1 cellular context compared by ENCODE assay signal in genomic region chr1:89820423-89821321, GRCh38.
TF ChIP-seq lines count a peak whose summit lies in the region.

TSS of gene LRRC8D (plus strand) at chr1:89821032. CDS start at chr1:89933069, 112,037 bp downstream.

TF ChIP-seq in HepG2, 621 proteins besides CTCF, POLR2A, EP300 and RAD21 (continued from another document and continues in another):
- TF ChIP-seq E2F1 (CRISPR knock-in tag; IDR thresholded peaks at IDR 0.05) = 0 out of 2 replicates have a peak, but pooled peaks have one; percentile 14
- TF ChIP-seq MEF2D (CRISPR knock-in tag; IDR thresholded peaks at IDR 0.05) = no peak
- TF ChIP-seq SP2 (CRISPR knock-in tag; IDR thresholded peaks at IDR 0.05) = no peak; the same call in 1 of the 2 replicates
- no peak for TF ChIP-seq BCLAF1 (IDR thresholded peaks at IDR 0.05)
- no peak for TF ChIP-seq ZNF251 (CRISPR knock-in tag; IDR thresholded peaks at IDR 0.05)
- 0 out of 2 replicates have a peak, but pooled peaks have one; percentile 53 for TF ChIP-seq ZNF691 (CRISPR knock-in tag; IDR thresholded peaks at IDR 0.05; ENCODE audit: borderline replicate concordance, low read depth)
- no peak for TF ChIP-seq SUZ12 (IDR thresholded peaks at IDR 0.05; ENCODE audit: low read depth, low read length)
- TF ChIP-seq ZNF572 (CRISPR knock-in tag; IDR thresholded peaks at IDR 0.05) = no peak
- TF ChIP-seq PAWR (CRISPR knock-in tag; IDR thresholded peaks at IDR 0.05; ENCODE audit: borderline replicate concordance) = no peak
- peak; percentile 97 for TF ChIP-seq ZNF335 (CRISPR knock-in tag; IDR thresholded peaks at IDR 0.05)
- no peak for TF ChIP-seq CSRNP2 (CRISPR knock-in tag; conservative IDR thresholded peaks at IDR 0.05; ENCODE audit: low read depth)
- no peak for TF ChIP-seq THAP11 (CRISPR knock-in tag; IDR thresholded peaks at IDR 0.05)
- TF ChIP-seq ZNF569 (CRISPR knock-in tag; IDR thresholded peaks at IDR 0.05; ENCODE audit: borderline replicate concordance) = no peak
- TF ChIP-seq ISX (CRISPR knock-in tag; conservative IDR thresholded peaks at IDR 0.05) = no peak
- TF ChIP-seq ZNF792 (CRISPR knock-in tag; IDR thresholded peaks at IDR 0.05) = peak; percentile 50; the same call in 1 of the 2 replicates
- TF ChIP-seq SRY (CRISPR knock-in tag; IDR thresholded peaks at IDR 0.05) = peak; percentile 44; the same call in 1 of the 2 replicates
- peak; percentile 41; the same call in 1 of the 2 replicates for TF ChIP-seq MIER2 (CRISPR knock-in tag; IDR thresholded peaks at IDR 0.05)
- TF ChIP-seq HNRNPK (IDR thresholded peaks at IDR 0.05; ENCODE audit: low read depth, low read length, poor library complexity, severe bottlenecking) = peak; percentile 25
- TF ChIP-seq TFE3 (CRISPR knock-in tag; IDR thresholded peaks at IDR 0.05) = peak; percentile 87
- peak; percentile 22 for TF ChIP-seq ZEB1 (IDR thresholded peaks at IDR 0.05; ENCODE audit: insufficient replicate concordance, low read depth)
- 0 out of 2 replicates have a peak, but pooled peaks have one; percentile 5 for TF ChIP-seq POGK (CRISPR knock-in tag; conservative IDR thresholded peaks at IDR 0.05)
- TF ChIP-seq KDM1A (CRISPR knock-in tag; IDR thresholded peaks at IDR 0.05) = no peak
- TF ChIP-seq UBTF (CRISPR knock-in tag; IDR thresholded peaks at IDR 0.05) = no peak; the same call in 1 of the 2 replicates
- TF ChIP-seq ZNF703 (CRISPR knock-in tag; IDR thresholded peaks at IDR 0.05; ENCODE audit: borderline replicate concordance) = no peak
- no peak for TF ChIP-seq ZNF33A (CRISPR knock-in tag; IDR thresholded peaks at IDR 0.05; ENCODE audit: borderline replicate concordance)
- peak; percentile 77; the same call in 1 of the 2 replicates for TF ChIP-seq RFXAP (CRISPR knock-in tag; IDR thresholded peaks at IDR 0.05; ENCODE audit: borderline replicate concordance)
- TF ChIP-seq ZNF709 (CRISPR knock-in tag; IDR thresholded peaks at IDR 0.05) = peak; percentile 55; the same call in 1 of the 2 replicates
- TF ChIP-seq HNF4G (IDR thresholded peaks at IDR 0.05; ENCODE audit: borderline replicate concordance, low read depth, low read length) = no peak
- TF ChIP-seq HNF4G (CRISPR knock-in tag; IDR thresholded peaks at IDR 0.05; ENCODE audit: borderline replicate concordance, low read depth) = no peak
- TF ChIP-seq BRCA1 (CRISPR knock-in tag; IDR thresholded peaks at IDR 0.05) = 0 out of 2 replicates have a peak, but pooled peaks have one; percentile 57
- TF ChIP-seq ZNF512B (CRISPR knock-in tag; IDR thresholded peaks at IDR 0.05; ENCODE audit: borderline replicate concordance) = no peak
